In the genomic region with DNA sequence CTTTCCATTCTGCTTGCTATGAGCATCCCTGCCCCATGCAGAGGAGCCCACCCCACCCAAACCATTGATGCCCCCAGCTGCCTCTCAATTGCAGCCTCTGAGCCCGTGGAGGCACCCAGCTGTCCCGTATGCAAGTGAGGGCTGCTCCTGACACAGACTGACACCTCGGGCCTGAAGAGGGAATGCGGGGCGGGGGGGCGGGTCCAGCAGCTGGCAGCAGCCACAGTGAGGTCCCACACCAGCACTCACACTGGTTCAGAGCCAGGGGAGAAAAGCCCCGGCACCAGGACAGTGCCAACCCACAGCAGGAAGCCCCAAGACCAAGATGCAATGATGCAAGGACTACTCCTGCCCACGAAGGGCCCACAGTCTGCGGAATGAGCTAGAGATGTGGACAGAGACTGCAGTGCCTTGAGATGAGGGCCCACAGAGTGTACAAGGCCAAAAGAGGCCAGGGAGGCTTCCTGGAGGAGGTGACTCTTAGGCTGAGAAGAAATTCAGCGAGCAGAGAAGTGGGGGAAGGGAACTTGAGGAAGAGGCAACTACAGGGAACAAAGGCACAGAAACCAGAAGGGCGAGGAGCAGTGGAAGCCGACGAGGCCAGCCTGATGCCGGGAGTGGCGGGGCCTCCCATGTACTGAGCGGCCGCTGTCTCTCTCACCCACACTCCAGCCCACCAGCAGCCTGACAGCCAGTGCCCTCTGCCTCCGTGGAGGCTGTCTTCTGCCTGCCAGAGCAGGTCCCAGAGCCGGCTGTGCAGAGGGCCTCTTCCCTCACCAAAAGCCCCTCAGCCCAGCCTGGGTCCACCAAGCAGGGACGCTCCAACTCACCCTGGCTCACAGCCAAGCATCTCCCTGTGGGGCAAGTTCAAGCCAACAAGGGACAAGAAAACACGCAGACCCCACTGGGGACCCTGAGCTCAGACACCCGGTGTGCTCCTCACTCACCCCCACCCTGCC, we compare ENCODE assay signal across 8 cellular contexts. TPM values are rescaled to one million over a fixed set of nuclear protein-coding genes. Genes with fewer than 3 reads are reported as not detected.
DNase-seq lines count a peak whose midpoint lies in the region; ATAC-seq and TF ChIP-seq lines count a peak whose summit lies in the region.

No MANE protein-coding gene starts in this region.

- CTCF ChIA-PET in activated B cell treated with CpG ODN at 0.5 μM for 24 hours (lab: Charles Lee) = interaction anchor here (1.0 kb wide), 1 partner anchor 12 kb away, joined by 3 read pairs; no protein-coding TSS in a partner anchor

- H3K36me3 Mint-ChIP-seq in activated B cell treated with CpG ODN at 0.5 μM for 24 hours (ENCODE audit: low read depth) = peaks cover 15% of the 10 kb centered on the region

- ATAC-seq in activated B cell treated with CpG ODN at 0.5 μM for 24 hours (ENCODE audit: low read depth) (peak; percentile 15), HG03565 (IDR thresholded peaks at IDR 0.05; ENCODE audit: unreplicated experiment) (no peak), GM19452 (IDR thresholded peaks at IDR 0.05; ENCODE audit: unreplicated experiment) (no peak)

- POLR2A ChIA-PET in activated B cell treated with CpG ODN at 0.5 μM for 24 hours (lab: Charles Lee) = interaction anchor here (0.8 to 5.3 kb wide), 12 partner anchors 10 to 157 kb away, joined by 3 to 93 read pairs (median 6); partner anchors contain the start of genes EEIG1 and NAIF1

- H3K4me1 Mint-ChIP-seq in activated B cell treated with CpG ODN at 0.5 μM for 24 hours = peaks cover 100% of the 10 kb centered on the region

- DNase-seq in activated naive CD4-positive, alpha-beta T cell treated with Interleukin-2 at 50 U/mL for 16 hours = peak; percentile 42
- DNase-seq in activated naive CD4-positive, alpha-beta T cell (lab: John Stamatoyannopoulos, UW) = no peak
- DNase-seq in activated B cell treated with CpG ODN at 0.5 μM for 24 hours (no peak), hippocampal formation (lab: John Stamatoyannopoulos, UW) (peak; percentile 87), posterior vena cava (ENCODE audit: low spot score) (no peak)
- DNase-seq in stimulated activated naive CD4-positive, alpha-beta T cell treated with Interleukin-2 at 50 U/mL for 16 hours (lab: John Stamatoyannopoulos, UW) = peak; percentile 35

- no peak for TF ChIP-seq CTCF in activated B cell treated with CpG ODN at 0.5 μM for 24 hours (IDR thresholded peaks at IDR 0.05)

- no peaks in the 10 kb centered on the region for H3K27me3 Mint-ChIP-seq in activated B cell treated with CpG ODN at 0.5 μM for 24 hours

- H3K27ac Mint-ChIP-seq in activated B cell treated with CpG ODN at 0.5 μM for 24 hours = peak overlapping the region; percentile 97

- intact Hi-C loops in activated B cell treated with CpG ODN at 0.5 μM for 24 hours (cut with micrococcal nuclease) = loop anchor here (2.0 kb wide), 2 partner anchors 13 to 55 kb away; no protein-coding TSS in a partner anchor
- intact Hi-C loops in posterior vena cava (cut with DNase I) = no loop called here

- H3K4me3 Mint-ChIP-seq in activated B cell treated with CpG ODN at 0.5 μM for 24 hours = peak overlapping the region; percentile 79

- no peaks in the 10 kb centered on the region for H3K9me3 Mint-ChIP-seq in activated B cell treated with CpG ODN at 0.5 μM for 24 hours

RNA-seq across cellular contexts. Expression of gene EEIG1, which starts 9.2 kb away (rescaled TPM):
- total RNA-seq in activated B cell treated with CpG ODN at 0.5 μM for 24 hours = 65.8 and 88.1 TPM in 2 replicates
- 10 to 100 TPM; 54.3 to 56.9 TPM for total RNA-seq in posterior vena cava

RNA-seq across cellular contexts. Expression of gene DPM2, which starts 34.0 kb away (rescaled TPM):
- 41.4 and 50.6 TPM in 2 replicates for total RNA-seq in activated B cell treated with CpG ODN at 0.5 μM for 24 hours
- total RNA-seq in posterior vena cava = 10 to 100 TPM; 22.8 to 23.6 TPM

RNA-seq across cellular contexts. Expression of gene PIP5KL1, which starts 41.1 kb away (rescaled TPM):
- total RNA-seq in activated B cell treated with CpG ODN at 0.5 μM for 24 hours (1.7 and 1.8 TPM in 2 replicates), posterior vena cava (1 to 10 TPM; 1.2 to 1.3 TPM)

RNA-seq across cellular contexts. Expression of gene ST6GALNAC4, which starts 54.8 kb away (rescaled TPM):
- total RNA-seq in activated B cell treated with CpG ODN at 0.5 μM for 24 hours (71.3 and 85.4 TPM in 2 replicates), posterior vena cava (10 to 100 TPM; 27.7 to 32.7 TPM)

Comparison
In these comparisons a context has a peak if more than half of its experiments do, and no peak if none do; other contexts are left out.
1. DNase-seq: peak in activated naive CD4-positive, alpha-beta T cell treated with Interleukin-2 at 50 U/mL for 16 hours (single experiment), hippocampal formation (2 of 2) and stimulated activated naive CD4-positive, alpha-beta T cell treated with Interleukin-2 at 50 U/mL for 16 hours (single experiment); none in activated naive CD4-positive, alpha-beta T cell (0 of 4), activated B cell treated with CpG ODN at 0.5 μM for 24 hours (single experiment) and posterior vena cava (single experiment).